Comparison of ENCODE assay signal across 8 cellular contexts in genomic region chr3:129120254-129121004, GRCh38. TPM values are rescaled to one million over a fixed set of nuclear protein-coding genes. Genes with fewer than 3 reads are reported as not detected.
DNase-seq lines count a peak whose midpoint lies in the region; ATAC-seq and TF ChIP-seq lines count a peak whose summit lies in the region.

No MANE protein-coding gene starts in this region.

- H3K4me1 Mint-ChIP-seq in CD4-positive, alpha-beta T cell (ENCODE audit: low read depth), result peaks cover 51% of the 10 kb centered on the region

- peak; percentile 36 for TF ChIP-seq CTCF in CD4-positive, alpha-beta T cell (IDR thresholded peaks at IDR 0.05)
- peak; percentile 17 for TF ChIP-seq CTCF in cardiac muscle cell (IDR thresholded peaks at IDR 0.05; ENCODE audit: low read depth, low read length)
- peak; percentile 10 to 55 (median 23) for TF ChIP-seq CTCF in tibial nerve (IDR thresholded peaks at IDR 0.05)

- TF ChIP-seq POLR2A in tibial nerve (IDR thresholded peaks at IDR 0.05), result peak; percentile 33 to 39

- H3K27ac Mint-ChIP-seq in CD4-positive, alpha-beta T cell, result peak overlapping the region; percentile 89

- peak overlapping the region; percentile 90 for H3K27ac ChIP-seq in CD4-positive, alpha-beta T cell (ENCODE audit: low read depth, low read length)
- peak overlapping the region; percentile 62 for H3K27ac ChIP-seq in cardiac muscle cell
- peak overlapping the region; percentile 65 for H3K27ac ChIP-seq in trophoblast cell (ENCODE audit: low read depth, low read length)
- H3K27ac ChIP-seq in tibial nerve, result peak overlapping the region; percentile 74 to 97 (median 86)

- H3K4ac ChIP-seq in trophoblast cell (ENCODE audit: low read depth, low read length), result no peak overlapping the region

- H3K79me1 ChIP-seq in trophoblast cell (ENCODE audit: low read length), result peaks cover 16% of the 10 kb centered on the region

- peak; percentile 78 to 93 (median 86) for DNase-seq in CD4-positive, alpha-beta T cell
- DNase-seq in SKM-1 (lab: John Stamatoyannopoulos, UW; ENCODE audit: unreplicated experiment) (peak; percentile 86), cardiac muscle cell (ENCODE audit: low read depth in 1 of 2, low spot score in 1 of 2) (peak; percentile 76 to 95), trophoblast cell (peak; percentile 84 to 88), tibial nerve (ENCODE audit: low spot score in 2 of 2) (peak; percentile 70 to 79)
- peak; percentile 89 for DNase-seq in activated naive CD8-positive, alpha-beta T cell treated with anti-CD3 and anti-CD28 coated beads, Interleukin-2, amount 50 U/mL, for 16 hours (ENCODE audit: low read depth, low spot score)

- no peaks in the 10 kb centered on the region for H3K9me3 Mint-ChIP-seq in CD4-positive, alpha-beta T cell

- no peaks in the 10 kb centered on the region for H3K9me3 ChIP-seq in CD4-positive, alpha-beta T cell (ENCODE audit: control insufficient read depth, low read length)
- H3K9me3 ChIP-seq in cardiac muscle cell (ENCODE audit: low read depth), result no peaks in the 10 kb centered on the region
- H3K9me3 ChIP-seq in trophoblast cell (ENCODE audit: insufficient read depth, low read depth, low read length), result no peaks in the 10 kb centered on the region
- H3K9me3 ChIP-seq in tibial nerve, result no peaks in the 10 kb centered on the region

- H3K18ac ChIP-seq in trophoblast cell (ENCODE audit: low read length), result peak overlapping the region; percentile 48

- peak overlapping the region; percentile 60 for H4K91ac ChIP-seq in trophoblast cell (ENCODE audit: low read depth, low read length)

- peak overlapping the region; percentile 26 for H2BK120ac ChIP-seq in trophoblast cell (ENCODE audit: insufficient read depth, low read length, poor library complexity)

- H2BK12ac ChIP-seq in trophoblast cell (ENCODE audit: low read length), result no peak overlapping the region

- CTCF ChIA-PET in CD4-positive, alpha-beta T cell (lab: Charles Lee), result interaction anchor here (0.5 to 4.9 kb wide), 9 partner anchors 14 to 440 kb away, joined by 3 to 33 read pairs (median 4); no protein-coding TSS in a partner anchor

- no peaks in the 10 kb centered on the region for H3K27me3 ChIP-seq in CD4-positive, alpha-beta T cell (ENCODE audit: control insufficient read depth, insufficient read depth, low read length)
- no peaks in the 10 kb centered on the region for H3K27me3 ChIP-seq in cardiac muscle cell
- no peaks in the 10 kb centered on the region for H3K27me3 ChIP-seq in trophoblast cell (ENCODE audit: insufficient read depth, low read length)
- H3K27me3 ChIP-seq in tibial nerve, result no peaks in the 10 kb centered on the region

- ATAC-seq in CD4-positive, alpha-beta T cell (ENCODE audit: poor library complexity), result peak; percentile 61
- peak; percentile 41 for ATAC-seq in GM19328 (IDR thresholded peaks at IDR 0.05; ENCODE audit: unreplicated experiment)
- ATAC-seq in HG03469 (IDR thresholded peaks at IDR 0.05; ENCODE audit: unreplicated experiment), result peak; percentile 44

- peak overlapping the region; percentile 96 for H3K14ac ChIP-seq in trophoblast cell (ENCODE audit: low read length)

- no peak overlapping the region for H3K23ac ChIP-seq in trophoblast cell (ENCODE audit: low read length)

- H3K4me2 ChIP-seq in trophoblast cell (ENCODE audit: low read length), result peak overlapping the region; percentile 92

- peak overlapping the region; percentile 29 for H2BK5ac ChIP-seq in trophoblast cell (ENCODE audit: low read depth, low read length, poor library complexity)

- H2AFZ ChIP-seq in trophoblast cell (ENCODE audit: insufficient read depth, low read length, poor library complexity), result peak overlapping the region; percentile 56

- H4K12ac ChIP-seq in trophoblast cell (ENCODE audit: low read depth, low read length), result peak overlapping the region; percentile 57

- WGBS in trophoblast cell (ENCODE audit: extremely low coverage, insufficient coverage, insufficient read length), result no CpG with 5 or more reads among the region's 18 CpGs
- 1% methylated on average over 18 of the region's 18 CpGs for WGBS in tibial nerve, 2 donors

- peak overlapping the region; percentile 70 for H4K8ac ChIP-seq in trophoblast cell (ENCODE audit: low read depth, low read length)

- POLR2A ChIA-PET in CD4-positive, alpha-beta T cell (lab: Charles Lee), result interaction anchor here (0.6 to 10.6 kb wide), 39 partner anchors 7 to 440 kb away, joined by 3 to 120 read pairs (median 5); partner anchors contain the start of genes ACAD9, CFAP92, CNBP and COPG1

- H3K4me3 Mint-ChIP-seq in CD4-positive, alpha-beta T cell, result peak overlapping the region; percentile 95

- peaks cover 23% of the 10 kb centered on the region for H3K4me1 ChIP-seq in cardiac muscle cell (ENCODE audit: low read depth)
- H3K4me1 ChIP-seq in trophoblast cell (ENCODE audit: control insufficient read depth in 1 of 2, insufficient read depth in 2 of 2, low read length in 2 of 2), result peaks cover 11 to 16% of the 10 kb centered on the region in 2 experiments
- peaks cover 0 to 52% (median 22%) of the 10 kb centered on the region in 4 donors for H3K4me1 ChIP-seq in tibial nerve

- no peaks in the 10 kb centered on the region for H3K27me3 Mint-ChIP-seq in CD4-positive, alpha-beta T cell

- H3K36me3 Mint-ChIP-seq in CD4-positive, alpha-beta T cell (ENCODE audit: low read depth), result peaks cover 49% of the 10 kb centered on the region

- H3K79me2 ChIP-seq in trophoblast cell (ENCODE audit: control insufficient read depth, insufficient read depth, low read length, poor library complexity), result peaks cover 16% of the 10 kb centered on the region

- H3K4me3 ChIP-seq in cardiac muscle cell (peak overlapping the region; percentile 74), trophoblast cell (ENCODE audit: low read depth, low read length) (peak overlapping the region; percentile 89), tibial nerve (peak overlapping the region; percentile 72 to 87 (median 80))

- intact Hi-C loops in CD4-positive, alpha-beta T cell (cut with DNase I, micrococcal nuclease), result loop anchor here (1.0 to 5.0 kb wide), 5 partner anchors 10 to 127 kb away; partner anchors contain the start of genes COPG1 (in 1 of the 2) and ISY1 (in 1 of the 2)

- H2AK5ac ChIP-seq in trophoblast cell (ENCODE audit: low read length), result peak overlapping the region; percentile 90

- H3K9ac ChIP-seq in trophoblast cell (ENCODE audit: low read length), result peak overlapping the region; percentile 81

- TF ChIP-seq EP300 in tibial nerve (IDR thresholded peaks at IDR 0.05), result peak in 1 of 2 donors; percentile 48

- H3K36me3 ChIP-seq in cardiac muscle cell (no peaks in the 10 kb centered on the region), trophoblast cell (ENCODE audit: control insufficient read depth in 1 of 2, insufficient read depth in 2 of 2, low read length in 2 of 2) (peaks cover 4 to 5% of the 10 kb centered on the region in 2 experiments), tibial nerve (peaks cover 0 to 3% (median 0%) of the 10 kb centered on the region in 3 donors)

RNA-seq across cellular contexts. Expression of gene RAB43, which starts 1.2 kb away (rescaled TPM):
- 10 to 100 TPM; 47.5 to 48.1 TPM for total RNA-seq in CD4-positive, alpha-beta T cell
- 8.5 and 14.3 TPM in 2 replicates for total RNA-seq in cardiac muscle cell
- polyA plus RNA-seq in cardiac muscle cell, result 11.1 and 11.4 TPM in 2 replicates
- 8.8 and 9.7 TPM in 2 replicates for polyA plus RNA-seq in trophoblast cell (2013)
- 10 to 100 TPM in 1 of 4 donors, 1 to 10 TPM in 3; 4.8 to 13.2 (median 8.6) TPM for total RNA-seq in tibial nerve

RNA-seq across cellular contexts. Expression of gene ISY1, which starts 40.4 kb away (rescaled TPM):
- total RNA-seq in CD4-positive, alpha-beta T cell, result 10 to 100 TPM; 28.2 to 28.5 TPM
- total RNA-seq in cardiac muscle cell (17.5 and 20.1 TPM in 2 replicates), tibial nerve (10 to 100 TPM in 3 of 4 donors, 1 to 10 TPM in 1; 9.8 to 20.9 (median 16.0) TPM)
- polyA plus RNA-seq in cardiac muscle cell, result 44.7 and 51.9 TPM in 2 replicates
- polyA plus RNA-seq in trophoblast cell (2013), result 19.1 and 19.8 TPM in 2 replicates

RNA-seq across cellular contexts. Expression of gene GP9, which starts 59.9 kb away (rescaled TPM):
- total RNA-seq in CD4-positive, alpha-beta T cell, result not detected
- total RNA-seq in cardiac muscle cell (not detected in 2 replicates), tibial nerve (not detected)
- polyA plus RNA-seq in cardiac muscle cell, result not detected in 2 replicates
- not detected in 2 replicates for polyA plus RNA-seq in trophoblast cell (2013)

Comparison
In these comparisons a context has a peak if more than half of its experiments do, and no peak if none do; other contexts are left out.
1. Peak in every context shown above with its lines: DNase-seq, ATAC-seq, H3K4me3 ChIP-seq and H3K27ac ChIP-seq.